In the genomic region with DNA sequence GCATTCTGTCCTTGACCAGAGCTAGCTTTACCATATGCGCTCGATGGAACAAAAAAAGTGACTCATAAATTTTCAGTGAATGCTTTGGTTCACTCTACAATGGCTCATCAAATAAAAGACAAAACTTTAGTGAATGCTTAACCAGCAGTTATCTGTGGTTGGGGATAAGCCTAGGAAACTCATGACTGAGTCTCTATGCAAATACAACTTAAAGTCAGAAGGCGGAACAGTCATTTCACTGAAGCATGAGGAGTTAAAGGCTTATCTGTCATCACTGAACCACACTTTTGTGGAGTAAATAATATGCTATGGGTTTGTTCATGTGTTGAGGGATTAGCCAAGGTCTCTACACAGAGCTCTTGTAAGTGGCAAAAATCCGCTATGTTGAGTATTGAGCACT, we compare ENCODE assay signal across 17 cellular contexts.
A peak's percentile ranks its signal among the peaks of the same experiment; 100 is the strongest.
DNase-seq lines count a peak whose midpoint lies in the region; ATAC-seq, FAIRE-seq and TF ChIP-seq lines count a peak whose summit lies in the region.
"Had no signal": no experiment of that assay in that cellular context is flagged by ENCODE, and none has a peak within 500 bp of the region (broad histone marks: within the 10 kb centered on the region; RNA-seq: fewer than 3 reads in every experiment).

No MANE protein-coding gene starts in this region.

- H3K9me3 ChIP-seq in pancreas: no peaks in the 10 kb centered on the region
- H3K9me3 ChIP-seq: gastrocnemius medialis had no signal

- H3K27ac ChIP-seq in brain microvascular endothelial cell: no peak overlapping the region
- H3K27ac ChIP-seq in pancreas: no peak overlapping the region
- H3K27ac ChIP-seq: gastrocnemius medialis, SK-N-MC had no signal

- WGBS in pancreas, 2 donors: 85 to 86% methylated on average over 4 of the region's 4 CpGs

- ATAC-seq in GM18873 (IDR thresholded peaks at IDR 0.05; ENCODE audit: low FRiP score, unreplicated experiment) (peak; percentile 60), HG02798 (IDR thresholded peaks at IDR 0.05; ENCODE audit: poor library complexity, unreplicated experiment) (peak; percentile 69), pancreas (no peak)
- ATAC-seq: gastrocnemius medialis; naive thymus-derived CD4-positive, alpha-beta T cell; sciatic nerve had no signal

- H3K27me3 ChIP-seq in brain microvascular endothelial cell (replicated peaks) (no peaks in the 10 kb centered on the region), pancreas (no peaks in the 10 kb centered on the region)
- H3K27me3 ChIP-seq: gastrocnemius medialis had no signal

- H3K36me3 ChIP-seq in brain microvascular endothelial cell (replicated peaks) (no peaks in the 10 kb centered on the region), pancreas (no peaks in the 10 kb centered on the region)
- H3K36me3 ChIP-seq: gastrocnemius medialis had no signal

- TF ChIP-seq CTCF in brain microvascular endothelial cell (IDR thresholded peaks at IDR 0.05; ENCODE audit: low read depth, low read length, missing control alignments) (no peak), pancreas (IDR thresholded peaks at IDR 0.05) (no peak)

- DNase-seq in NCI-H526 (lab: John Stamatoyannopoulos, UW) (peak; percentile 64 to 78), renal cortical epithelial cell (ENCODE audit: low read depth) (peak; percentile 98), brain microvascular endothelial cell (no peak), AG20443 (ENCODE audit: low spot score) (no peak), pancreas (no peak)
- DNase-seq: activated CD8-positive, alpha-beta memory T cell treated with anti-CD3 and anti-CD28 coated beads, Interleukin-2, amount 50 U/mL, for 48 hours; gastrocnemius medialis; islet precursor cell; KBM-7; naive thymus-derived CD4-positive, alpha-beta T cell; NCI-H1930; NK-92 treated with Interleukin-12 subunit alpha and Interleukin-12 subunit beta, amount 100 ng/mL, for 24 hours; substantia nigra had no signal

- intact Hi-C loops in pancreas (cut with DNase I): no loop called here

- in situ Hi-C loops in brain microvascular endothelial cell (cut with HindIII; ENCODE audit: low pct_ligation_motif_present, low sequenced_read_pairs): no loop called here

- FAIRE-seq in pancreas (lab: Jason Lieb, UNC): no peak

- H3K4me1 ChIP-seq in pancreas: no peaks in the 10 kb centered on the region
- H3K4me1 ChIP-seq: gastrocnemius medialis had no signal

- H3K4me3 ChIP-seq in brain microvascular endothelial cell (ENCODE audit: low read depth, low read length) (no peak overlapping the region), pancreas (no peak overlapping the region)
- H3K4me3 ChIP-seq: gastrocnemius medialis, SK-N-MC had no signal

Comparison
In these comparisons a context has a peak if more than half of its experiments do, and no peak if none do; other contexts are left out.
1. ATAC-seq: peak in GM18873 (single experiment) and HG02798 (single experiment); none in pancreas (0 of 4).
2. DNase-seq: peak in NCI-H526 (2 of 2) and renal cortical epithelial cell (single experiment); none in brain microvascular endothelial cell (single experiment), AG20443 (single experiment) and pancreas (0 of 6).